ENCODE assay signal across 25 cellular contexts in the genomic region with DNA sequence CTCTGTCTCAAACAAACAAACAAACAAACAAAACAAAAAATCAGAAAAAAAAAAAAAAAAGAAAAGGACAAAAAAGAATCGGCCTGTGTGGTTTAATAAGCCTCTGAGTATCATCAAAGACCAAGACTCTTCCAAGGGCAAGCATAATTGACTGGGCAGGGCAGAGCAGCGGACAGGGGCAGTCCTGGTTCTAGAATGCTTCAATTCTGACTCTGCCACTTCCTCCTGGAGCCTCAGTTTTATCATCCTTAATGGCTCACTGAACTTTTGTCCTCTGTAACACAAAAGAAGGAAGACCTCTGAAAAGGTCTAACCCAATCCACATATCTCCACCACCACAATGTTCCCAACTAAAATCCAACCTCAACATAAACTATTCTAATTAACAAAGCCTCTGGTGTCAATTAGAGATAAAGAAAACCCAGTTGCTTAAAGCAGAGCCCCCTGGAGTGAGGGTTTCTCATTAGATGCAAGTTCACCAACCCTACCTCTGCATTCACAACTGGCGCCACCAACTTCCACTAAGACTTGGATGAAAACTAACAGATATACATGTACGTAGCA. TPM values are rescaled to one million over a fixed set of nuclear protein-coding genes. Genes with fewer than 3 reads are reported as not detected.
DNase-seq lines count a peak whose midpoint lies in the region; ATAC-seq and TF ChIP-seq lines count a peak whose summit lies in the region.
"Had no signal": no experiment of that assay in that cellular context is flagged by ENCODE, and none has a peak within 500 bp of the region (broad histone marks: within the 10 kb centered on the region; RNA-seq: fewer than 3 reads in every experiment).

No MANE protein-coding gene starts in this region.

- no peaks in the 10 kb centered on the region for H3K4me1 ChIP-seq in mucosa of descending colon (ENCODE audit: low read depth)
- H3K4me1 ChIP-seq: sigmoid colon had no signal

- ATAC-seq in GM18868 (IDR thresholded peaks at IDR 0.05; ENCODE audit: unreplicated experiment) (peak; percentile 32), GM21619 (IDR thresholded peaks at IDR 0.05; ENCODE audit: unreplicated experiment) (peak; percentile 21), HG03460 (IDR thresholded peaks at IDR 0.05; ENCODE audit: unreplicated experiment) (peak; percentile 45), mucosa of descending colon (peak; percentile 20), HG02840 (IDR thresholded peaks at IDR 0.05; ENCODE audit: low FRiP score, unreplicated experiment) (no peak)
- ATAC-seq: activated CD4-positive, CD25-positive, alpha-beta regulatory T cell treated with anti-CD3 and anti-CD28 coated beads, Interleukin-2, amount 50 U/mL, for 24 hours; activated CD8-positive, alpha-beta T cell treated with anti-CD3 and anti-CD28 coated beads for 36 hours; esophagus mucosa; foreskin keratinocyte; heart right ventricle had no signal

- H3K4me3 ChIP-seq in mucosa of descending colon = no peak overlapping the region
- H3K4me3 ChIP-seq: ascending aorta; BLaER1 treated with 17β-estradiol and CSF1 and Interleukin-3, amounts not matched to agents 10 nM and 100 nM; heart right ventricle; sigmoid colon; testis had no signal

- intact Hi-C loops in mucosa of descending colon (cut with DNase I, micrococcal nuclease) = no loop called here

- in situ Hi-C loops in G401 (cut with HindIII; ENCODE audit: low sequenced_read_pairs) = no loop called here

- H3K9me3 ChIP-seq in mucosa of descending colon = no peaks in the 10 kb centered on the region
- H3K9me3 ChIP-seq: ascending aorta, heart right ventricle, neutrophil, sigmoid colon, testis had no signal

- DNase-seq in mucosa of descending colon = no peak
- DNase-seq in G401 (ENCODE audit: low spot score) = no peak
- DNase-seq in globus pallidus (ENCODE audit: low spot score) = no peak
- no peak for DNase-seq in NCI-H2171 (lab: John Stamatoyannopoulos, UW)
- DNase-seq: activated CD8-positive, alpha-beta T cell treated with anti-CD3 and anti-CD28 coated beads for 36 hours; activated naive CD8-positive, alpha-beta T cell treated with anti-CD3 and anti-CD28 coated beads, Interleukin-2, amount 10 ng/mL, durations not matched to agents 7 days and 5 days; COR-L47; cortex of kidney; DMS53; foreskin keratinocyte; heart right ventricle; NCI-H1436; NCI-H446; sigmoid colon; stimulated activated naive CD4-positive, alpha-beta T cell treated with Interleukin-2 at 50 U/mL for 16 hours; testis had no signal

- no peak for TF ChIP-seq CTCF in mucosa of descending colon (IDR thresholded peaks at IDR 0.05)

- H3K36me3 ChIP-seq in mucosa of descending colon (ENCODE audit: low read depth) = no peaks in the 10 kb centered on the region
- H3K36me3 ChIP-seq: neutrophil, sigmoid colon had no signal

RNA-seq across cellular contexts. Expression of gene TBC1D9, which starts 51.7 kb away (rescaled TPM):
- total RNA-seq in mucosa of descending colon = 10 to 100 TPM in 2 of 3 donors, 1 to 10 TPM in 1; 9.1 to 20.2 (median 11.6) TPM
- 4.7 and 9.4 TPM in 2 replicates for total RNA-seq in G401 (2014; rRNA removed; shearing (Covaris generic))
- total RNA-seq: activated CD8-positive, alpha-beta T cell treated with anti-CD3 and anti-CD28 coated beads for 36 hours had no signal
